Comparison of ENCODE assay signal across 8 cellular contexts in genomic region chr9:114387678-114388431, GRCh38. TPM values are rescaled to one million over a fixed set of nuclear protein-coding genes. Genes with fewer than 3 reads are reported as not detected.
A peak's percentile ranks its signal among the peaks of the same experiment; 100 is the strongest.
DNase-seq lines count a peak whose midpoint lies in the region; ATAC-seq and TF ChIP-seq lines count a peak whose summit lies in the region.

A gene with protein sequence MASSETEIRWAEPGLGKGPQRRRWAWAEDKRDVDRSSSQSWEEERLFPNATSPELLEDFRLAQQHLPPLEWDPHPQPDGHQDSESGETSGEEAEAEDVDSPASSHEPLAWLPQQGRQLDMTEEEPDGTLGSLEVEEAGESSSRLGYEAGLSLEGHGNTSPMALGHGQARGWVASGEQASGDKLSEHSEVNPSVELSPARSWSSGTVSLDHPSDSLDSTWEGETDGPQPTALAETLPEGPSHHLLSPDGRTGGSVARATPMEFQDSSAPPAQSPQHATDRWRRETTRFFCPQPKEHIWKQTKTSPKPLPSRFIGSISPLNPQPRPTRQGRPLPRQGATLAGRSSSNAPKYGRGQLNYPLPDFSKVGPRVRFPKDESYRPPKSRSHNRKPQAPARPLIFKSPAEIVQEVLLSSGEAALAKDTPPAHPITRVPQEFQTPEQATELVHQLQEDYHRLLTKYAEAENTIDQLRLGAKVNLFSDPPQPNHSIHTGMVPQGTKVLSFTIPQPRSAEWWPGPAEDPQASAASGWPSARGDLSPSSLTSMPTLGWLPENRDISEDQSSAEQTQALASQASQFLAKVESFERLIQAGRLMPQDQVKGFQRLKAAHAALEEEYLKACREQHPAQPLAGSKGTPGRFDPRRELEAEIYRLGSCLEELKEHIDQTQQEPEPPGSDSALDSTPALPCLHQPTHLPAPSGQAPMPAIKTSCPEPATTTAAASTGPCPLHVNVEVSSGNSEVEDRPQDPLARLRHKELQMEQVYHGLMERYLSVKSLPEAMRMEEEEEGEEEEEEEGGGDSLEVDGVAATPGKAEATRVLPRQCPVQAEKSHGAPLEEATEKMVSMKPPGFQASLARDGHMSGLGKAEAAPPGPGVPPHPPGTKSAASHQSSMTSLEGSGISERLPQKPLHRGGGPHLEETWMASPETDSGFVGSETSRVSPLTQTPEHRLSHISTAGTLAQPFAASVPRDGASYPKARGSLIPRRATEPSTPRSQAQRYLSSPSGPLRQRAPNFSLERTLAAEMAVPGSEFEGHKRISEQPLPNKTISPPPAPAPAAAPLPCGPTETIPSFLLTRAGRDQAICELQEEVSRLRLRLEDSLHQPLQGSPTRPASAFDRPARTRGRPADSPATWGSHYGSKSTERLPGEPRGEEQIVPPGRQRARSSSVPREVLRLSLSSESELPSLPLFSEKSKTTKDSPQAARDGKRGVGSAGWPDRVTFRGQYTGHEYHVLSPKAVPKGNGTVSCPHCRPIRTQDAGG (N-terminal part only) (minus strand): TSS chr9:114387982. CDS start chr9:114381333, 6,649 bp downstream.

- peak within 1 kb of the TSS; percentile 93 for H3K4me3 Mint-ChIP-seq in HFFc6

- H3K4me3 ChIP-seq in DND-41 (ENCODE audit: low read depth in 1 of 2, low read length in 2 of 2) (peak within 1 kb of the TSS; percentile 42 to 84), OCI-LY3 (ENCODE audit: low read length) (peak within 1 kb of the TSS; percentile 89), neuronal stem cell (ENCODE audit: low read length in 2 of 2) (peak within 1 kb of the TSS; percentile 32 to 55)

- TF ChIP-seq CTCF in DND-41 (IDR thresholded peaks at IDR 0.05; ENCODE audit: borderline replicate concordance, extremely low read depth, low read length, poor library complexity, severe bottlenecking) = no peak
- TF ChIP-seq CTCF in HFFc6 (IDR thresholded peaks at IDR 0.05) = no peak
- no peak for TF ChIP-seq CTCF in OCI-LY3 (IDR thresholded peaks at IDR 0.05; ENCODE audit: low read depth, low read length)

- peak within 1 kb of the TSS; percentile 49 for H3K14ac ChIP-seq in neuronal stem cell (ENCODE audit: low read length)

- DNase-seq in DND-41 (peak; percentile 90), HFFc6 (peak; percentile 69), fibroblast of the conjunctiva (ENCODE audit: low read depth) (peak; percentile 59), neuronal stem cell (ENCODE audit: low spot score) (peak; percentile 51), stromal cell of bone marrow (ENCODE audit: low read depth) (peak; percentile 52)
- DNase-seq in activated effector memory CD4-positive, alpha-beta T cell treated with Interleukin-2 at 50 U/mL for 16 hours = peak; percentile 84

- peak within 1 kb of the TSS; percentile 40 for H3K23ac ChIP-seq in neuronal stem cell (ENCODE audit: low read depth, low read length, poor library complexity)

- H3K79me1 ChIP-seq in neuronal stem cell (ENCODE audit: low read depth, low read length) = no peaks in the 10 kb centered on the region

- H3K27ac ChIP-seq in DND-41 (ENCODE audit: low read length) (peak within 1 kb of the TSS; percentile 97), OCI-LY3 (ENCODE audit: low read length) (peak within 1 kb of the TSS; percentile 99), neuronal stem cell (replicated peaks; ENCODE audit: low read length) (peak within 1 kb of the TSS; percentile 53)

- H3K27ac Mint-ChIP-seq in HFFc6 = peak within 1 kb of the TSS; percentile 96

- H2AFZ ChIP-seq in DND-41 (ENCODE audit: low read depth, low read length) = peak within 1 kb of the TSS; percentile 54
- no peak within 1 kb of the TSS for H2AFZ ChIP-seq in OCI-LY3 (ENCODE audit: low read depth, low read length)
- H2AFZ ChIP-seq in neuronal stem cell (ENCODE audit: low read length) = peak within 1 kb of the TSS; percentile 92

- no CpG with 5 or more reads among the region's 27 CpGs for WGBS in neuronal stem cell (ENCODE audit: extremely low coverage in 2 of 2, insufficient read length in 2 of 2, insufficient replicate concordance in 1 of 2), 2 donors

- peak within 1 kb of the TSS; percentile 67 for H2BK12ac ChIP-seq in neuronal stem cell (ENCODE audit: low read length)

- no peak within 1 kb of the TSS for H2BK120ac ChIP-seq in neuronal stem cell (ENCODE audit: low read depth, low read length)

- H2BK15ac ChIP-seq in neuronal stem cell (ENCODE audit: low read length) = peak within 1 kb of the TSS; percentile 72

- peak within 1 kb of the TSS; percentile 10 for H3K4ac ChIP-seq in neuronal stem cell (ENCODE audit: low read length)

- H3K9me3 Mint-ChIP-seq in HFFc6 = no peaks in the 10 kb centered on the region

- ATAC-seq in DND-41 (ENCODE audit: insufficient read depth, low read depth) (peak; percentile 64), SK-N-SH treated with all-trans-retinoic acid at 6 μM for 48 hours (no peak)

- H4K20me1 ChIP-seq in DND-41 (ENCODE audit: insufficient read depth, low read length) = peaks cover 7% of the 10 kb centered on the region; the same call in 1 of the 2 replicates
- peaks cover under 1% of the 10 kb centered on the region; the same call in 1 of the 2 replicates for H4K20me1 ChIP-seq in OCI-LY3 (ENCODE audit: insufficient read depth, low read length)

- H3K4me1 Mint-ChIP-seq in HFFc6 (ENCODE audit: low read depth) = peaks cover 62% of the 10 kb centered on the region

- peak within 1 kb of the TSS; percentile 14 for H2BK5ac ChIP-seq in neuronal stem cell (ENCODE audit: low read length)

- peak within 1 kb of the TSS; percentile 8 for H4K8ac ChIP-seq in neuronal stem cell (ENCODE audit: low read depth, low read length)

- peaks cover 82% of the 10 kb centered on the region for H3K79me2 ChIP-seq in DND-41 (ENCODE audit: insufficient read depth, low read length)
- peaks cover 92% of the 10 kb centered on the region for H3K79me2 ChIP-seq in OCI-LY3 (ENCODE audit: low read length)

- no peaks in the 10 kb centered on the region for H3K27me3 ChIP-seq in DND-41 (ENCODE audit: insufficient read depth, low read length, poor library complexity)
- H3K27me3 ChIP-seq in OCI-LY3 (ENCODE audit: low read depth, low read length) = no peaks in the 10 kb centered on the region
- no peaks in the 10 kb centered on the region for H3K27me3 ChIP-seq in neuronal stem cell (ENCODE audit: control insufficient read depth in 3 of 3, insufficient read depth in 3 of 3, low read depth in 1 of 3, low read length in 3 of 3)

- H3K4me2 ChIP-seq in DND-41 (ENCODE audit: insufficient read depth, low read length) = peak within 1 kb of the TSS; percentile 71
- H3K4me2 ChIP-seq in OCI-LY3 (ENCODE audit: low read length) = peak within 1 kb of the TSS; percentile 99
- H3K4me2 ChIP-seq in neuronal stem cell (ENCODE audit: insufficient read depth, low read length, poor library complexity, severe bottlenecking) = peak within 1 kb of the TSS; percentile 37

- peaks cover 68% of the 10 kb centered on the region for H3K4me1 ChIP-seq in DND-41 (ENCODE audit: insufficient read depth, low read length)
- H3K4me1 ChIP-seq in OCI-LY3 (ENCODE audit: low read length) = peaks cover 95% of the 10 kb centered on the region
- peaks cover 37 to 40% of the 10 kb centered on the region in 2 donors for H3K4me1 ChIP-seq in neuronal stem cell (ENCODE audit: control insufficient read depth in 2 of 2, insufficient read depth in 1 of 2, low read depth in 1 of 2, low read length in 2 of 2)

- no peaks in the 10 kb centered on the region for H3K36me3 Mint-ChIP-seq in HFFc6 (ENCODE audit: low read depth)

- peak within 1 kb of the TSS; percentile 90 for H3K9ac ChIP-seq in DND-41 (ENCODE audit: low read depth, low read length)
- H3K9ac ChIP-seq in OCI-LY3 (ENCODE audit: low read length) = peak within 1 kb of the TSS; percentile 98
- H3K9ac ChIP-seq in neuronal stem cell (ENCODE audit: low read depth, low read length, poor library complexity) = peak within 1 kb of the TSS; percentile 78

- peak within 1 kb of the TSS; percentile 91 for H2AK5ac ChIP-seq in neuronal stem cell (ENCODE audit: low read depth, low read length)

- peak within 1 kb of the TSS; percentile 81 for H3K18ac ChIP-seq in neuronal stem cell (ENCODE audit: low read length)

- H3K9me3 ChIP-seq in DND-41 (ENCODE audit: insufficient read depth, low read length, severe bottlenecking) (no peaks in the 10 kb centered on the region), OCI-LY3 (ENCODE audit: insufficient read depth, low read length) (no peaks in the 10 kb centered on the region), neuronal stem cell (replicated peaks in 1 of 2; ENCODE audit: control insufficient read depth in 2 of 2, insufficient read depth in 1 of 2, low read depth in 1 of 2, low read length in 2 of 2) (no peaks in the 10 kb centered on the region)

- H3K27me3 Mint-ChIP-seq in HFFc6 (ENCODE audit: insufficient read depth) = peaks cover 4% of the 10 kb centered on the region

- peak within 1 kb of the TSS; percentile 85 for H4K91ac ChIP-seq in neuronal stem cell (ENCODE audit: low read depth, low read length, poor library complexity)

- H3K36me3 ChIP-seq in DND-41 (ENCODE audit: insufficient read depth, low read length) (peaks cover 19% of the 10 kb centered on the region), OCI-LY3 (replicated peaks; ENCODE audit: low read depth, low read length) (peaks cover 37% of the 10 kb centered on the region), neuronal stem cell (replicated peaks in 1 of 2; ENCODE audit: control insufficient read depth in 2 of 2, insufficient read depth in 2 of 2, low read length in 2 of 2) (peaks cover 0 to 2% of the 10 kb centered on the region in 2 donors)

TF ChIP-seq in SK-N-SH treated with all-trans-retinoic acid at 6 μM for 48 hours, 23 proteins besides CTCF, POLR2A, EP300 and RAD21 (continues in another document):
- TF ChIP-seq TCF4 (CRISPR knock-in tag; IDR thresholded peaks at IDR 0.05; ENCODE audit: borderline replicate concordance) (no peak), CSRNP3 (CRISPR knock-in tag; IDR thresholded peaks at IDR 0.05) (no peak), CSDC2 (CRISPR knock-in tag; IDR thresholded peaks at IDR 0.05) (no peak), SNAI2 (CRISPR knock-in tag; IDR thresholded peaks at IDR 0.05) (no peak), ISL1 (CRISPR knock-in tag; IDR thresholded peaks at IDR 0.05) (no peak), TOX (CRISPR knock-in tag; IDR thresholded peaks at IDR 0.05; ENCODE audit: borderline replicate concordance) (no peak), ZNF70 (CRISPR knock-in tag; IDR thresholded peaks at IDR 0.05) (no peak)

RNA-seq across cellular contexts. Expression of the gene that starts here (rescaled TPM):
- total RNA-seq in HFFc6 (2021; fragmentation: NEBNext Ultra II Directional; extraction: Animal tissue kit (Norgen Biotek cat#: 25700)) = 10 to 100 TPM in 4 of 6 experiments, 1 to 10 TPM in 2; 9.3 to 13.1 (median 11.5) TPM
- polyA plus RNA-seq in neuronal stem cell (2013, experiment 1 of 2) = 13.9 TPM
- polyA plus RNA-seq in neuronal stem cell (2013, experiment 2 of 2) = 13.8 TPM

Comparison
In these comparisons a context has a peak if more than half of its experiments do, and no peak if none do; other contexts are left out.
1. H3K4me2 ChIP-seq: peak in every context shown above with its lines; median percentile 99 in OCI-LY3; 71 in DND-41; 37 in neuronal stem cell.